In the genomic region with DNA sequence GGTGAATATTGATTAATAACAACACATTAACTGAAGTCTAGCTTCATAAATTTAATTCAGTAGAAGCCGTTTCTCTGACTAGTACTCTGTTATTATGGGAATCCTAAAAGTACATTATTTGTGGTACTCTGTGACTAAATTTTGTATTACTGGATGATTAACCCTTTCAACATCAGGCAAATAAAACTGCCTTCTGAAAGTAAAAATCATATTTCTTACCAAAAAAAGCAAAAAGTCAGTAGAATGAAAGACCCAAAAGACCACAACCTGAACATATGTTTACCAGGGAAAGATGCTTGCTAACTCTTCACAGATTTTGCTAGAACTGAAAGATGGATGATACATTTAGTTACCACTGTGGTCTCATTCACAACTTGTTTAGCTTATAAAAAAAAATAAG, we compare ENCODE assay signal across 12 cellular contexts.
DNase-seq lines count a peak whose midpoint lies in the region; ATAC-seq, FAIRE-seq and TF ChIP-seq lines count a peak whose summit lies in the region.
"Had no signal": no experiment of that assay in that cellular context is flagged by ENCODE, and none has a peak within 500 bp of the region (broad histone marks: within the 10 kb centered on the region; RNA-seq: fewer than 3 reads in every experiment).

No MANE protein-coding gene starts in this region.

- H3K27me3 ChIP-seq in right lobe of liver = no peaks in the 10 kb centered on the region
- H3K27me3 ChIP-seq: SJSA1 had no signal

- intact Hi-C loops in right lobe of liver (cut with DNase I) (no loop called here), mucosa of descending colon (cut with DNase I, micrococcal nuclease) (no loop called here)

- DNase-seq in GM12865 (ENCODE audit: low read depth) (peak; percentile 34), GM19239 (ENCODE audit: insufficient read length, low spot score) (no peak), right lobe of liver (no peak), substantia nigra (lab: John Stamatoyannopoulos, UW) (no peak), mucosa of descending colon (no peak)
- DNase-seq: CD4-positive, alpha-beta T cell; H9; NCI-H1092; NCI-H2081 treated with DMSO at 0.1 percent for 48 hours had no signal

- ATAC-seq in right lobe of liver = no peak
- ATAC-seq in mucosa of descending colon = no peak

- no peak for TF ChIP-seq POLR2A in right lobe of liver (IDR thresholded peaks at IDR 0.05)

- H3K9me3 ChIP-seq in KOPT-K1 (ENCODE audit: insufficient read depth, low read length, poor library complexity, severe bottlenecking) (no peaks in the 10 kb centered on the region), right lobe of liver (no peaks in the 10 kb centered on the region), mucosa of descending colon (no peaks in the 10 kb centered on the region)
- H3K9me3 ChIP-seq: SJSA1 had no signal

- peak; percentile 58 for FAIRE-seq in GM19239 (lab: Jason Lieb, UNC)
- FAIRE-seq in islet of Langerhans (lab: Jason Lieb, UNC) = peak; percentile 5

- 82% methylated on average over 1 of the region's 1 CpG for WGBS in right lobe of liver (ENCODE audit: insufficient coverage, low coverage, low lambda C conversion rate, missing lambda C conversion rate)

- TF ChIP-seq CTCF in GM12865 (IDR thresholded peaks at IDR 0.05; ENCODE audit: insufficient read depth, low read depth, low read length, missing control alignments) (no peak), right lobe of liver (IDR thresholded peaks at IDR 0.05) (no peak), mucosa of descending colon (IDR thresholded peaks at IDR 0.05) (no peak)

- H3K4me3 ChIP-seq in GM12865 (ENCODE audit: low read depth, low read length) (no peak overlapping the region), right lobe of liver (no peak overlapping the region), mucosa of descending colon (no peak overlapping the region)
- H3K4me3 ChIP-seq: SJSA1 had no signal

- H3K4me1 ChIP-seq in right lobe of liver (no peaks in the 10 kb centered on the region), mucosa of descending colon (ENCODE audit: low read depth) (no peaks in the 10 kb centered on the region)
- H3K4me1 ChIP-seq: SJSA1 had no signal

- H3K27ac ChIP-seq in KOPT-K1 (ENCODE audit: low read depth, low read length, poor library complexity, severe bottlenecking) (peak overlapping the region; percentile 70), right lobe of liver (no peak overlapping the region), substantia nigra (ENCODE audit: low read depth, low read length, poor library complexity, severe bottlenecking) (no peak overlapping the region)
- H3K27ac ChIP-seq: SJSA1 had no signal

- H3K36me3 ChIP-seq in KOPT-K1 (ENCODE audit: insufficient read depth, low read length) (no peaks in the 10 kb centered on the region), right lobe of liver (no peaks in the 10 kb centered on the region), mucosa of descending colon (ENCODE audit: low read depth) (no peaks in the 10 kb centered on the region)
- H3K36me3 ChIP-seq: SJSA1 had no signal
